In the genomic region with DNA sequence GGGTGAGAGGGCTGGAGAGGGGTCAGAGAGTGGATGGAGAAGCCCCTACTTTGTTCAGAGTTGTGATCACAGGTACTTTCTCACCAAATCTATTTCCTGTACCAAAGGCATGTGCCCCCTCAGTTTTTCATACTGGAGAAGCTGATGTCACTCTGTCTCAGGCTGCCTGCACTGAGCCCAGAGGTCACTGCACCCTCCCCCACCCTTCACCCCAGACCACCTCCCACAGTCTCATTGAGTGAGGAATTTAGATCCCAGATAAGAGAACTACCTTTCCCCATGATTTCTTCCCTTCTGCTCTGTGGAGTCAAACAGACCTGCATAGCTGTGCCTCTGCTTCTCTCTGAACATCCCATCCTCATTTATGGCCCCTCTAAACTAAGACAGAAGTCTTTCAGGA, we compare ENCODE assay signal across 21 cellular contexts.
"Had no signal": no experiment of that assay in that cellular context is flagged by ENCODE, and none has a peak within 500 bp of the region (broad histone marks: within the 10 kb centered on the region; RNA-seq: fewer than 3 reads in every experiment).

No MANE protein-coding gene starts in this region.

- H3K4me3 ChIP-seq: colonic mucosa, lung, psoas muscle, right lobe of liver, testis, tibial nerve had no signal

- H3K9me3 Mint-ChIP-seq: nephron; stimulated activated effector memory CD8-positive, alpha-beta T cell treated with anti-CD3 and anti-CD28 coated beads, Interleukin-12 subunit alpha, Interleukin-12 subunit beta, amount 100 ng/mL, for 72 hours had no signal

- ATAC-seq: left colon; left ventricle myocardium superior; psoas muscle; right lobe of liver; stimulated activated effector memory CD8-positive, alpha-beta T cell treated with anti-CD3 and anti-CD28 coated beads, Interleukin-12 subunit alpha, Interleukin-12 subunit beta, amount 100 ng/mL, for 72 hours; stimulated activated naive CD8-positive, alpha-beta T cell treated with anti-CD3 and anti-CD28 coated beads, Interleukin-15, Interleukin-2, amounts not matched to agents 100 U/mL and 50 U/mL, for 24 hours had no signal

- H3K4me1 Mint-ChIP-seq: naive B cell; nephron; stimulated activated effector memory CD8-positive, alpha-beta T cell treated with anti-CD3 and anti-CD28 coated beads, Interleukin-12 subunit alpha, Interleukin-12 subunit beta, amount 100 ng/mL, for 72 hours had no signal

- H3K36me3 ChIP-seq: colonic mucosa, right lobe of liver, tibial nerve had no signal

- DNase-seq: colonic mucosa; dermis blood vessel endothelial cell; effector CD4-positive, alpha-beta T cell; foreskin melanocyte; head of caudate nucleus; hippocampal formation; left colon; left ventricle myocardium superior; mesenchymal stem cell; naive B cell; psoas muscle; retina; right lobe of liver; stimulated activated CD4-positive, alpha-beta T cell treated with anti-CD3 and anti-CD28 coated beads, Interleukin-4, amount 100 ng/mL, for 1 hour; stimulated activated CD8-positive, alpha-beta memory T cell treated with anti-CD3 and anti-CD28 coated beads, Interleukin-4, amount 100 ng/mL, for 48 hours; stimulated activated naive CD8-positive, alpha-beta T cell treated with anti-CD3 and anti-CD28 coated beads, Interleukin-15, Interleukin-2, amounts not matched to agents 100 U/mL and 50 U/mL, for 24 hours; testis had no signal

- H3K27ac ChIP-seq: colonic mucosa, psoas muscle, right lobe of liver, testis, tibial nerve had no signal

- H3K27ac Mint-ChIP-seq: nephron; stimulated activated effector memory CD8-positive, alpha-beta T cell treated with anti-CD3 and anti-CD28 coated beads, Interleukin-12 subunit alpha, Interleukin-12 subunit beta, amount 100 ng/mL, for 72 hours had no signal

- H3K4me3 Mint-ChIP-seq: naive B cell; nephron; stimulated activated effector memory CD8-positive, alpha-beta T cell treated with anti-CD3 and anti-CD28 coated beads, Interleukin-12 subunit alpha, Interleukin-12 subunit beta, amount 100 ng/mL, for 72 hours had no signal

- H3K27me3 ChIP-seq: colonic mucosa, right lobe of liver, testis, tibial nerve had no signal

- H3K36me3 Mint-ChIP-seq: naive B cell; stimulated activated effector memory CD8-positive, alpha-beta T cell treated with anti-CD3 and anti-CD28 coated beads, Interleukin-12 subunit alpha, Interleukin-12 subunit beta, amount 100 ng/mL, for 72 hours had no signal

- H3K4me1 ChIP-seq: colonic mucosa, psoas muscle, right lobe of liver, testis, tibial nerve had no signal
